Comparison of ENCODE assay signal across 19 cellular contexts in the genomic region with DNA sequence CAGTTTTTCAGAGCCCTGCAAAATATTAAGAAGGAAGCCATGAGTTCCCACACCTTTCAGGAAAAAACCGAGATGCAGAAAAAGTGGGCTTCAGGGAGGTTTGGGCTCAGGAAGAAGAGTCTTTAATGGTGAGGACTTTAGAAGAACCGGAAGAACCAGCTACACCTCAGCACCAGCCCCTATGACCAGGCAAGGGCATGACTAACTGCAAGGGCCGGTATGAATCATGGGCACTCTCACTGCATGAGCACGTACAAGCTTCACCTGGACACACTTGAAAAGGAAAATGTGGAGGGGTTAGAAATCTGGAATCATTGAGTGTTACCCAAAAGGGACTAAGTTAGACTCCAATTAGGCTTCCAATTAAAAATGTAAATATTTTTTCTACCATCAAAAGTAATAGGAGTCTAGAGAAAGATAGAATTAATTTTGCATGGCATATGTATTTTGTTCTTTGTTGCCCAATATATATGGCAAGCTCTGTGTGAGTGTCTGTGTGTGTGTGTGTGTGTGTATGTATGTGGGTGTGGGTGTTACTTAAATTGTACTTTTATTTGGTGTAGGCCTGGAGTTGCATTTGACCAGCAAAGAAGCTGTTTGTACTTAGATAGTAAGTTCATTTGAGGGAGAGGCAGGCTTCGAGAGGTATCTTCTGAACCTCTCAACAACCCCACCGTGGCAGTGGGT.
A peak's percentile ranks its signal among the peaks of the same experiment; 100 is the strongest.
DNase-seq lines count a peak whose midpoint lies in the region; ATAC-seq and TF ChIP-seq lines count a peak whose summit lies in the region.
"Had no signal": no experiment of that assay in that cellular context is flagged by ENCODE, and none has a peak within 500 bp of the region (broad histone marks: within the 10 kb centered on the region; RNA-seq: fewer than 3 reads in every experiment).

No MANE protein-coding gene starts in this region.

- no peak overlapping the region for H2AK5ac ChIP-seq in neuronal stem cell (ENCODE audit: low read depth, low read length)

- H3K14ac ChIP-seq in neuronal stem cell (ENCODE audit: low read length), result no peak overlapping the region

- peaks cover 6% of the 10 kb centered on the region for H3K9me3 ChIP-seq in mammary epithelial cell (replicated peaks; ENCODE audit: insufficient read depth, low read length)
- no peaks in the 10 kb centered on the region for H3K9me3 ChIP-seq in neuronal stem cell (replicated peaks in 1 of 2; ENCODE audit: control insufficient read depth in 2 of 2, insufficient read depth in 1 of 2, low read depth in 1 of 2, low read length in 2 of 2)
- H3K9me3 ChIP-seq: ovary, uterus had no signal

- H3K36me3 ChIP-seq in mammary epithelial cell (ENCODE audit: insufficient read depth, low read length) (no peaks in the 10 kb centered on the region), neuronal stem cell (replicated peaks in 1 of 2; ENCODE audit: control insufficient read depth in 2 of 2, insufficient read depth in 2 of 2, low read length in 2 of 2) (no peaks in the 10 kb centered on the region)
- H3K36me3 ChIP-seq: esophagus muscularis mucosa, ovary, uterus had no signal

- no peak overlapping the region for H2BK15ac ChIP-seq in neuronal stem cell (ENCODE audit: low read length)

- ATAC-seq in sciatic nerve, result no peak
- ATAC-seq: activated CD4-positive, CD25-positive, alpha-beta regulatory T cell treated with anti-CD3 and anti-CD28 coated beads, Interleukin-2, amount 50 U/mL, for 24 hours had no signal

- dilution Hi-C loops in mammary epithelial cell (cut with HindIII; ENCODE audit: low sequenced_read_pairs), result no loop called here

- H2AFZ ChIP-seq in mammary epithelial cell (ENCODE audit: low read depth, low read length) (peak overlapping the region; percentile 31), neuronal stem cell (ENCODE audit: low read length) (no peak overlapping the region)

- peak overlapping the region; percentile 56 for H3K4me2 ChIP-seq in mammary epithelial cell (ENCODE audit: insufficient read depth, low read depth, low read length)
- H3K4me2 ChIP-seq in neuronal stem cell (ENCODE audit: insufficient read depth, low read length, poor library complexity, severe bottlenecking), result no peak overlapping the region

- H3K79me1 ChIP-seq in neuronal stem cell (ENCODE audit: low read depth, low read length), result no peaks in the 10 kb centered on the region

- no peak overlapping the region for H2BK12ac ChIP-seq in neuronal stem cell (ENCODE audit: low read length)

- no peaks in the 10 kb centered on the region for H3K79me2 ChIP-seq in mammary epithelial cell (ENCODE audit: insufficient read depth, low read length)

- BruUV-seq in mammary epithelial cell (replicated peaks; lab: Mats Ljungman, UMichigan), result no TSS peak

- H3K4me3 ChIP-seq in mammary epithelial cell (replicated peaks in 1 of 3; ENCODE audit: insufficient read depth in 1 of 3, low read depth in 2 of 3, low read length in 3 of 3) (no peak overlapping the region), neuronal stem cell (ENCODE audit: low read length in 2 of 2) (no peak overlapping the region)
- H3K4me3 ChIP-seq: dorsolateral prefrontal cortex, esophagus muscularis mucosa, ovary, uterus had no signal

- H3K23ac ChIP-seq in neuronal stem cell (ENCODE audit: low read depth, low read length, poor library complexity), result no peak overlapping the region

- 47% methylated on average over 4 of the region's 6 CpGs for WGBS in mammary epithelial cell (ENCODE audit: low coverage, missing lambda C conversion rate)
- WGBS in neuronal stem cell (ENCODE audit: extremely low coverage in 2 of 2, insufficient read length in 2 of 2, insufficient replicate concordance in 1 of 2), 2 donors, result no CpG with 5 or more reads among the region's 6 CpGs

- no peak overlapping the region for H3K4ac ChIP-seq in neuronal stem cell (ENCODE audit: low read length)

- no peak overlapping the region for H4K91ac ChIP-seq in neuronal stem cell (ENCODE audit: low read depth, low read length, poor library complexity)

- H3K4me1 ChIP-seq in mammary epithelial cell (ENCODE audit: insufficient read depth, low read length) (peaks cover 23% of the 10 kb centered on the region), neuronal stem cell (ENCODE audit: control insufficient read depth in 2 of 2, insufficient read depth in 1 of 2, low read depth in 1 of 2, low read length in 2 of 2) (no peaks in the 10 kb centered on the region)
- H3K4me1 ChIP-seq: uterus had no signal

- peak overlapping the region; percentile 52 for H3K18ac ChIP-seq in neuronal stem cell (ENCODE audit: low read length)

- H3K27me3 ChIP-seq in mammary epithelial cell (ENCODE audit: insufficient read depth, low read length), result no peaks in the 10 kb centered on the region
- H3K27me3 ChIP-seq in neuronal stem cell (ENCODE audit: control insufficient read depth in 3 of 3, insufficient read depth in 3 of 3, low read depth in 1 of 3, low read length in 3 of 3), result no peaks in the 10 kb centered on the region
- H3K27me3 ChIP-seq: esophagus muscularis mucosa, ovary, uterus had no signal

- H3K9ac ChIP-seq in mammary epithelial cell (ENCODE audit: insufficient read depth, low read length) (no peak overlapping the region), neuronal stem cell (ENCODE audit: low read depth, low read length, poor library complexity) (no peak overlapping the region)

- DNase-seq in EL (peak; percentile 21), M059J (ENCODE audit: low read depth) (peak; percentile 81), mammary epithelial cell (peak; percentile 93), neuronal stem cell (ENCODE audit: low spot score) (no peak), DMS153 treated with DMSO at 0.1 percent for 48 hours (lab: John Stamatoyannopoulos, UW; ENCODE audit: unreplicated experiment) (no peak), NCI-H1048 (lab: John Stamatoyannopoulos, UW) (no peak), NOMO-1 treated with DMSO at 0.1 percent for 48 hours (lab: John Stamatoyannopoulos, UW; ENCODE audit: unreplicated experiment) (no peak), sciatic nerve (ENCODE audit: low spot score) (no peak)
- DNase-seq: dorsolateral prefrontal cortex; head of caudate nucleus; HFFc6; naive B cell; NCI-H2081; ovary; stimulated activated CD4-positive, alpha-beta T cell treated with anti-CD3 and anti-CD28 coated beads, Interleukin-2, amount 100 ng/mL, for 24 hours; T-helper 9 cell; uterus had no signal

- H3K27ac ChIP-seq in mammary epithelial cell (ENCODE audit: insufficient read depth, low read depth, low read length) (peak overlapping the region; percentile 52), neuronal stem cell (replicated peaks; ENCODE audit: low read length) (no peak overlapping the region)
- H3K27ac ChIP-seq: dorsolateral prefrontal cortex, esophagus muscularis mucosa, ovary, uterus had no signal

- TF ChIP-seq CTCF in mammary epithelial cell (conservative IDR thresholded peaks at IDR 0.05 in 1 of 2, IDR thresholded peaks at IDR 0.05 in 1 of 2; ENCODE audit: extremely low read depth in 1 of 2, insufficient read depth in 1 of 2, low read depth in 1 of 2, low read length in 2 of 2), result no peak

- in situ Hi-C loops in mammary epithelial cell (cut with MboI; ENCODE audit: low sequenced_read_pairs in 2 of 2), result no loop called here

- CTCF ChIA-PET in mammary epithelial cell (lab: Charles Lee; ENCODE audit: low non-redundant PET), result no interaction called here

- no peaks in the 10 kb centered on the region for H4K20me1 ChIP-seq in mammary epithelial cell (ENCODE audit: insufficient read depth, low read length)

- no peak overlapping the region for H4K8ac ChIP-seq in neuronal stem cell (ENCODE audit: low read depth, low read length)

- no peak overlapping the region for H2BK5ac ChIP-seq in neuronal stem cell (ENCODE audit: low read length)

- intact Hi-C loops in mammary epithelial cell (cut with micrococcal nuclease) (no loop called here), sciatic nerve (cut with DNase I) (no loop called here)

- no peak overlapping the region for H2BK120ac ChIP-seq in neuronal stem cell (ENCODE audit: low read depth, low read length)

Comparison
In these comparisons a context has a peak if more than half of its experiments do, and no peak if none do; other contexts are left out.
1. DNase-seq: peak in EL (single experiment), M059J (single experiment) and mammary epithelial cell (single experiment); none in neuronal stem cell (single experiment), DMS153 treated with DMSO at 0.1 percent for 48 hours (single experiment), NCI-H1048 (single experiment), NOMO-1 treated with DMSO at 0.1 percent for 48 hours (single experiment) and sciatic nerve (single experiment).